In genomic region chr9:134052491-134052890, GRCh38 we compare ENCODE assay signal across 27 cellular contexts.
"Had no signal": no experiment of that assay in that cellular context is flagged by ENCODE, and none has a peak within 500 bp of the region (broad histone marks: within the 10 kb centered on the region; RNA-seq: fewer than 3 reads in every experiment).

No MANE protein-coding gene starts in this region.

- ATAC-seq: activated T-helper 17 cell treated with anti-CD3 and anti-CD28 coated beads, Interleukin-2, amount 50 U/mL, for 72 hours; K562; Panc1; T-cell had no signal

- H3K4me3 ChIP-seq: K562 had no signal

- DNase-seq: activated CD4-positive, alpha-beta memory T cell treated with anti-CD3 and anti-CD28 coated beads, Interleukin-2, amount 10 ng/mL, durations not matched to agents 7 days and 5 days; activated CD4-positive, alpha-beta T cell treated with anti-CD3 and anti-CD28 coated beads, Interleukin-2, amount 10 ng/mL, durations not matched to agents 7 days and 5 days; activated CD4-positive, CD25-positive, alpha-beta regulatory T cell; activated gamma-delta T cell; activated naive CD4-positive, alpha-beta T cell treated with anti-CD3 and anti-CD28 coated beads for 36 hours; activated naive CD8-positive, alpha-beta T cell treated with anti-CD3 and anti-CD28 coated beads for 36 hours; activated T-cell treated with anti-CD3 and anti-CD28 coated beads for 4 hours; activated T-cell treated with anti-CD3 and anti-CD28 coated beads, Interleukin-2, amount 50 U/mL, for 48 hours; caudate nucleus; Karpas-422; MM.1S; NCI-H1105; NCI-H1436 treated with DMSO at 0.1 percent for 48 hours; NCI-H2029; NCI-H345; NCI-H510A; NCI-H526 treated with DMSO at 0.1 percent for 48 hours; NK-92 treated with Interleukin-12 subunit alpha and Interleukin-12 subunit beta, amount 100 ng/mL, for 24 hours; OCI-M1; RPMI8226; SIG-M5; T-cell; T-helper 2 cell; T1000 had no signal
